Comparison of ENCODE assay signal across 8 cellular contexts in genomic region chr9:97500765-97501176, GRCh38. TPM values are rescaled to one million over a fixed set of nuclear protein-coding genes. Genes with fewer than 3 reads are reported as not detected.
DNase-seq lines count a peak whose midpoint lies in the region; ATAC-seq and TF ChIP-seq lines count a peak whose summit lies in the region.

No MANE protein-coding gene starts in this region.

- DNase-seq in T-helper 1 cell (no peak), immature natural killer cell (no peak), OCI-LY7 (ENCODE audit: low spot score) (no peak)
- no peak for DNase-seq in activated T-helper 2 cell treated with anti-CD3 and anti-CD28 coated beads, Interferon-gamma antibody, Interleukin-2, Interleukin-4, amounts not matched to agents 10 μg/mL and 5 μg/mL and 100 μg/mL, durations not matched to agents 14 hours and 24 hours and 36 hours (ENCODE audit: low spot score)

- H3K27ac ChIP-seq in stomach smooth muscle (ENCODE audit: low read length) (no peak overlapping the region), OCI-LY7 (ENCODE audit: low read depth, low read length, poor library complexity, severe bottlenecking) (no peak overlapping the region)

- H3K27ac Mint-ChIP-seq in T-helper 1 cell treated with Interleukin-12 subunit alpha and Interleukin-12 subunit beta and Interleukin-4 antibody, amounts not matched to agents 30 μg/mL and 1 μg/mL, for 36 hours = no peak overlapping the region
- H3K27ac Mint-ChIP-seq in activated T-helper 2 cell treated with anti-CD3 and anti-CD28 coated beads, Interferon-gamma antibody, Interleukin-2, Interleukin-4, amounts not matched to agents 10 μg/mL and 5 μg/mL and 100 μg/mL, durations not matched to agents 14 hours and 24 hours and 36 hours = no peak overlapping the region
- no peak overlapping the region for H3K27ac Mint-ChIP-seq in immature natural killer cell

- no TSS peak for BruUV-seq in OCI-LY7 (replicated peaks; lab: Mats Ljungman, UMichigan)

- intact Hi-C loops in activated T-helper 2 cell treated with anti-CD3 and anti-CD28 coated beads, Interferon-gamma antibody, Interleukin-2, Interleukin-4, amounts not matched to agents 10 μg/mL and 5 μg/mL and 100 μg/mL, durations not matched to agents 14 hours and 24 hours and 36 hours (cut with micrococcal nuclease) = loop anchor here (5.0 kb wide), 2 partner anchors 88 to 352 kb away; partner anchors contain the start of genes FOXE1 and TDRD7
- intact Hi-C loops in OCI-LY7 (cut with micrococcal nuclease; ENCODE audit: unreplicated experiment) = no loop called here

- H3K4me2 ChIP-seq in OCI-LY7 (ENCODE audit: low read length) = no peak overlapping the region

- peaks cover 41% of the 10 kb centered on the region for H3K4me1 ChIP-seq in stomach smooth muscle (ENCODE audit: control insufficient read depth, insufficient read depth, low read length)
- no peaks in the 10 kb centered on the region for H3K4me1 ChIP-seq in OCI-LY7 (ENCODE audit: insufficient read depth, low read length, poor library complexity, severe bottlenecking)

- H3K9me3 Mint-ChIP-seq in T-helper 1 cell treated with Interleukin-12 subunit alpha and Interleukin-12 subunit beta and Interleukin-4 antibody, amounts not matched to agents 30 μg/mL and 1 μg/mL, for 36 hours = no peaks in the 10 kb centered on the region
- no peaks in the 10 kb centered on the region for H3K9me3 Mint-ChIP-seq in activated T-helper 2 cell treated with anti-CD3 and anti-CD28 coated beads, Interferon-gamma antibody, Interleukin-2, Interleukin-4, amounts not matched to agents 10 μg/mL and 5 μg/mL and 100 μg/mL, durations not matched to agents 14 hours and 24 hours and 36 hours
- no peaks in the 10 kb centered on the region for H3K9me3 Mint-ChIP-seq in immature natural killer cell

- ATAC-seq in GM18907 (IDR thresholded peaks at IDR 0.05; ENCODE audit: unreplicated experiment) (no peak), HG03045 (IDR thresholded peaks at IDR 0.05; ENCODE audit: unreplicated experiment) (no peak)

- CTCF ChIA-PET in OCI-LY7 (lab: Charles Lee; ENCODE audit: unreplicated experiment) = no interaction called here

- H3K27me3 ChIP-seq in stomach smooth muscle (ENCODE audit: control insufficient read depth in 1 of 2, insufficient read depth in 2 of 2, low read length in 2 of 2) = no peaks in the 10 kb centered on the region

- peak overlapping the region; percentile 36 to 44 for H3K9ac ChIP-seq in stomach smooth muscle (ENCODE audit: low read length in 2 of 2)

- TF ChIP-seq CTCF in OCI-LY7 (conservative IDR thresholded peaks at IDR 0.05; ENCODE audit: low read length) = no peak

- peaks cover 11% of the 10 kb centered on the region for H3K36me3 Mint-ChIP-seq in T-helper 1 cell treated with Interleukin-12 subunit alpha and Interleukin-12 subunit beta and Interleukin-4 antibody, amounts not matched to agents 30 μg/mL and 1 μg/mL, for 36 hours (ENCODE audit: low read depth)
- H3K36me3 Mint-ChIP-seq in activated T-helper 2 cell treated with anti-CD3 and anti-CD28 coated beads, Interferon-gamma antibody, Interleukin-2, Interleukin-4, amounts not matched to agents 10 μg/mL and 5 μg/mL and 100 μg/mL, durations not matched to agents 14 hours and 24 hours and 36 hours (ENCODE audit: low read depth) = no peaks in the 10 kb centered on the region
- peaks cover 11 to 16% (median 14%) of the 10 kb centered on the region in 3 donors for H3K36me3 Mint-ChIP-seq in immature natural killer cell

- no peaks in the 10 kb centered on the region for H3K79me2 ChIP-seq in OCI-LY7 (ENCODE audit: insufficient read depth, low read depth, low read length)

- H2AFZ ChIP-seq in OCI-LY7 (ENCODE audit: low read length) = no peak overlapping the region

- H3K9me3 ChIP-seq in stomach smooth muscle (ENCODE audit: control insufficient read depth in 2 of 2, low read length in 2 of 2) = no peaks in the 10 kb centered on the region
- H3K9me3 ChIP-seq in OCI-LY7 (ENCODE audit: low read length) = no peaks in the 10 kb centered on the region

- no peaks in the 10 kb centered on the region; the same call in 1 of the 2 replicates for H3K9me2 ChIP-seq in OCI-LY7 (ENCODE audit: insufficient read depth, low read length)

- POLR2A ChIA-PET in OCI-LY7 (lab: Charles Lee) = interaction anchor here (0.7 to 1.2 kb wide), 3 partner anchors 16 to 55 kb away, joined by 3 to 7 read pairs (median 5); no protein-coding TSS in a partner anchor

- peak overlapping the region; percentile 74 for H3K4me3 ChIP-seq in stomach smooth muscle (ENCODE audit: low read length in 2 of 2)
- H3K4me3 ChIP-seq in OCI-LY7 (ENCODE audit: low read depth, low read length, poor library complexity, severe bottlenecking) = no peak overlapping the region

- H3K4me1 Mint-ChIP-seq in T-helper 1 cell treated with Interleukin-12 subunit alpha and Interleukin-12 subunit beta and Interleukin-4 antibody, amounts not matched to agents 30 μg/mL and 1 μg/mL, for 36 hours (ENCODE audit: low read depth) = peaks cover 17% of the 10 kb centered on the region
- peaks cover 13% of the 10 kb centered on the region for H3K4me1 Mint-ChIP-seq in activated T-helper 2 cell treated with anti-CD3 and anti-CD28 coated beads, Interferon-gamma antibody, Interleukin-2, Interleukin-4, amounts not matched to agents 10 μg/mL and 5 μg/mL and 100 μg/mL, durations not matched to agents 14 hours and 24 hours and 36 hours (ENCODE audit: low read depth)
- peaks cover 19 to 21% of the 10 kb centered on the region in 2 donors for H3K4me1 Mint-ChIP-seq in immature natural killer cell

- no peaks in the 10 kb centered on the region for H4K20me1 ChIP-seq in OCI-LY7 (ENCODE audit: insufficient read depth, low read length)

- H3K36me3 ChIP-seq in stomach smooth muscle (ENCODE audit: control insufficient read depth in 2 of 2, insufficient read depth in 2 of 2, low read length in 2 of 2) (peaks cover 0 to 11% of the 10 kb centered on the region in 2 donors), OCI-LY7 (ENCODE audit: insufficient read depth, low read length) (no peaks in the 10 kb centered on the region)

- H3K4me3 Mint-ChIP-seq in T-helper 1 cell treated with Interleukin-12 subunit alpha and Interleukin-12 subunit beta and Interleukin-4 antibody, amounts not matched to agents 30 μg/mL and 1 μg/mL, for 36 hours = peak overlapping the region; percentile 67
- H3K4me3 Mint-ChIP-seq in activated T-helper 2 cell treated with anti-CD3 and anti-CD28 coated beads, Interferon-gamma antibody, Interleukin-2, Interleukin-4, amounts not matched to agents 10 μg/mL and 5 μg/mL and 100 μg/mL, durations not matched to agents 14 hours and 24 hours and 36 hours (ENCODE audit: low read depth) = peak overlapping the region; percentile 66
- peak overlapping the region; percentile 78 to 84 (median 81) for H3K4me3 Mint-ChIP-seq in immature natural killer cell

- peaks cover 56% of the 10 kb centered on the region for H3K27me3 Mint-ChIP-seq in T-helper 1 cell treated with Interleukin-12 subunit alpha and Interleukin-12 subunit beta and Interleukin-4 antibody, amounts not matched to agents 30 μg/mL and 1 μg/mL, for 36 hours (ENCODE audit: low read depth)
- H3K27me3 Mint-ChIP-seq in activated T-helper 2 cell treated with anti-CD3 and anti-CD28 coated beads, Interferon-gamma antibody, Interleukin-2, Interleukin-4, amounts not matched to agents 10 μg/mL and 5 μg/mL and 100 μg/mL, durations not matched to agents 14 hours and 24 hours and 36 hours (ENCODE audit: low read depth) = peaks cover 48% of the 10 kb centered on the region
- H3K27me3 Mint-ChIP-seq in immature natural killer cell (ENCODE audit: low read depth in 3 of 3) = peaks cover 15 to 19% (median 18%) of the 10 kb centered on the region in 3 donors

RNA-seq across cellular contexts. Expression of gene TMOD1, which starts 0.7 kb away (rescaled TPM):
- total RNA-seq in activated T-helper 2 cell treated with anti-CD3 and anti-CD28 coated beads, Interferon-gamma antibody, Interleukin-2, Interleukin-4, amounts not matched to agents 10 μg/mL and 5 μg/mL and 100 μg/mL, durations not matched to agents 14 hours and 24 hours and 36 hours = 0.96 and 0.97 TPM in 2 replicates
- 1 to 10 TPM; 1.7 to 4.8 (median 3.7) TPM for polyA plus RNA-seq in immature natural killer cell
- not detected in 2 replicates for total RNA-seq in OCI-LY7 (2014; rRNA removed; shearing (Covaris generic))
- not detected in 2 replicates for total RNA-seq in OCI-LY7 (2022)
